Comparison of ENCODE assay signal across 1 cellular context in the genomic region with DNA sequence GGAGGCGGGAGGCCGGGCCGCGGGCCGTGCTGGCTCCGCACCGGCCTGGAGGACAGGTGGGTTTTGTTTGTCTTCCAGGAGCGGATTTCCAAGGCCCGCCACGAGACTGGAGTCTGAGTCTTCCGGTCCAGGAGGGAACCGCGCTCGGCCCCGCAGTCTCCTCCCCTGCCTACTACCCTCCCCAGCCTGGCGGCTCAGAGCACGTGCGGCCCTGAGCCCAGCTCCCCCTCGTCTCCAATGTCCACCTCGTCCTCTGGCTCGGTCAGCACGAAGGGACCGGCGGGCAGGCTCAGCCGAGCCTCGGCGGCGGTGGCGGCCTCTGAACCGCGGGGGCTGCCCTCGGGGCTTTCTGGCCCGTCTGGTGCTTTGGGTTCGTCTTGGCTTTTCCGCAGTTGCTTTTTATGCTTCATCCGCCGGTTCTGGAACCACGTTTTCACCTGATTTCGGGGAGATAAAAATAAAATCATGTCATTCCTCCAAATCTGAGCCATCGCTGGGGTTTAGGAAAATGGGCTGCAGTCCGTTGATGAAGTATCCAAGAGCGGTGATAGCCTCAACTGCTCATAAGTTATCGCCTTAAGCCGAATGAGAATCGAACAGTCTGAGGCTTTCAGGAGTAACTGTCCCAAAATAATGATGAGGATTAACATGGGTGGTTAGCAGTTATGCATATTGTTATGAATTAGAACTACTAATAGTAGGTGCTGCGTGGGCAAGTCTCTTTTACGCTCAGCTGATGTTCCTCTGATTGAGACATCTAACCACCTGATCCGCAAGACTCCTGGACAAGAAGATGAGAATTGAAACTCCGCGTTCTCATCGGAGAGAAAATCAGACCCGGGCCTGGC.
TF ChIP-seq lines count a peak whose summit lies in the region.

No MANE protein-coding gene starts in this region.

TF ChIP-seq in WTC11, 78 proteins besides CTCF, POLR2A, EP300 and RAD21 (continued from another document):
- TF ChIP-seq, protein P1, sequence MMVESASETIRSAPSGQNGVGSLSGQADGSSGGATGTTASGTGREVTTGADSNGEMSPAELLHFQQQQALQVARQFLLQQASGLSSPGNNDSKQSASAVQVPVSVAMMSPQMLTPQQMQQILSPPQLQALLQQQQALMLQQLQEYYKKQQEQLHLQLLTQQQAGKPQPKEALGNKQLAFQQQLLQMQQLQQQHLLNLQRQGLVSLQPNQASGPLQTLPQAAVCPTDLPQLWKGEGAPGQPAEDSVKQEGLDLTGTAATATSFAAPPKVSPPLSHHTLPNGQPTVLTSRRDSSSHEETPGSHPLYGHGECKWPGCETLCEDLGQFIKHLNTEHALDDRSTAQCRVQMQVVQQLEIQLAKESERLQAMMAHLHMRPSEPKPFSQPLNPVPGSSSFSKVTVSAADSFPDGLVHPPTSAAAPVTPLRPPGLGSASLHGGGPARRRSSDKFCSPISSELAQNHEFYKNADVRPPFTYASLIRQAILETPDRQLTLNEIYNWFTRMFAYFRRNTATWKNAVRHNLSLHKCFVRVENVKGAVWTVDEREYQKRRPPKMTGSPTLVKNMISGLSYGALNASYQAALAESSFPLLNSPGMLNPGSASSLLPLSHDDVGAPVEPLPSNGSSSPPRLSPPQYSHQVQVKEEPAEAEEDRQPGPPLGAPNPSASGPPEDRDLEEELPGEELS (CRISPR knock-in tag; IDR thresholded peaks at IDR 0.05): 0 out of 2 replicates have a peak, but pooled peaks have one; percentile 44
- no peak for TF ChIP-seq JUN (CRISPR knock-in tag; IDR thresholded peaks at IDR 0.05)
- 0 out of 2 replicates have a peak, but pooled peaks have one; percentile 63 for TF ChIP-seq ZBTB21 (CRISPR knock-in tag; IDR thresholded peaks at IDR 0.05; ENCODE audit: borderline replicate concordance)
- TF ChIP-seq TCF7 (CRISPR knock-in tag; IDR thresholded peaks at IDR 0.05; ENCODE audit: low read depth): no peak
- TF ChIP-seq USF2 (CRISPR knock-in tag; IDR thresholded peaks at IDR 0.05): peak; percentile 61; the same call in 1 of the 2 replicates
- 0 out of 2 replicates have a peak, but pooled peaks have one; percentile 16 for TF ChIP-seq PRDM15 (CRISPR knock-in tag; IDR thresholded peaks at IDR 0.05)
- TF ChIP-seq CREB1 (CRISPR knock-in tag; IDR thresholded peaks at IDR 0.05): 0 out of 2 replicates have a peak, but pooled peaks have one; percentile 49
- TF ChIP-seq OVOL2 (CRISPR knock-in tag; IDR thresholded peaks at IDR 0.05; ENCODE audit: borderline replicate concordance): no peak
- no peak for TF ChIP-seq SMAD4 (CRISPR knock-in tag; IDR thresholded peaks at IDR 0.05)
- no peak for TF ChIP-seq ETV6 (CRISPR knock-in tag; IDR thresholded peaks at IDR 0.05)
- TF ChIP-seq CREM (CRISPR knock-in tag; IDR thresholded peaks at IDR 0.05): no peak
- TF ChIP-seq, protein P2, sequence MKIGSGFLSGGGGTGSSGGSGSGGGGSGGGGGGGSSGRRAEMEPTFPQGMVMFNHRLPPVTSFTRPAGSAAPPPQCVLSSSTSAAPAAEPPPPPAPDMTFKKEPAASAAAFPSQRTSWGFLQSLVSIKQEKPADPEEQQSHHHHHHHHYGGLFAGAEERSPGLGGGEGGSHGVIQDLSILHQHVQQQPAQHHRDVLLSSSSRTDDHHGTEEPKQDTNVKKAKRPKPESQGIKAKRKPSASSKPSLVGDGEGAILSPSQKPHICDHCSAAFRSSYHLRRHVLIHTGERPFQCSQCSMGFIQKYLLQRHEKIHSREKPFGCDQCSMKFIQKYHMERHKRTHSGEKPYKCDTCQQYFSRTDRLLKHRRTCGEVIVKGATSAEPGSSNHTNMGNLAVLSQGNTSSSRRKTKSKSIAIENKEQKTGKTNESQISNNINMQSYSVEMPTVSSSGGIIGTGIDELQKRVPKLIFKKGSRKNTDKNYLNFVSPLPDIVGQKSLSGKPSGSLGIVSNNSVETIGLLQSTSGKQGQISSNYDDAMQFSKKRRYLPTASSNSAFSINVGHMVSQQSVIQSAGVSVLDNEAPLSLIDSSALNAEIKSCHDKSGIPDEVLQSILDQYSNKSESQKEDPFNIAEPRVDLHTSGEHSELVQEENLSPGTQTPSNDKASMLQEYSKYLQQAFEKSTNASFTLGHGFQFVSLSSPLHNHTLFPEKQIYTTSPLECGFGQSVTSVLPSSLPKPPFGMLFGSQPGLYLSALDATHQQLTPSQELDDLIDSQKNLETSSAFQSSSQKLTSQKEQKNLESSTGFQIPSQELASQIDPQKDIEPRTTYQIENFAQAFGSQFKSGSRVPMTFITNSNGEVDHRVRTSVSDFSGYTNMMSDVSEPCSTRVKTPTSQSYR (CRISPR knock-in tag; IDR thresholded peaks at IDR 0.05): peak; percentile 64; the same call in 1 of the 2 replicates
- TF ChIP-seq ELF4 (CRISPR knock-in tag; IDR thresholded peaks at IDR 0.05; ENCODE audit: low read depth): no peak
- TF ChIP-seq ZNF138 (CRISPR knock-in tag; conservative IDR thresholded peaks at IDR 0.05): no peak
- TF ChIP-seq TP53 (CRISPR knock-in tag; IDR thresholded peaks at IDR 0.05): peak; percentile 91; the same call in 1 of the 2 replicates
- TF ChIP-seq, protein P3, sequence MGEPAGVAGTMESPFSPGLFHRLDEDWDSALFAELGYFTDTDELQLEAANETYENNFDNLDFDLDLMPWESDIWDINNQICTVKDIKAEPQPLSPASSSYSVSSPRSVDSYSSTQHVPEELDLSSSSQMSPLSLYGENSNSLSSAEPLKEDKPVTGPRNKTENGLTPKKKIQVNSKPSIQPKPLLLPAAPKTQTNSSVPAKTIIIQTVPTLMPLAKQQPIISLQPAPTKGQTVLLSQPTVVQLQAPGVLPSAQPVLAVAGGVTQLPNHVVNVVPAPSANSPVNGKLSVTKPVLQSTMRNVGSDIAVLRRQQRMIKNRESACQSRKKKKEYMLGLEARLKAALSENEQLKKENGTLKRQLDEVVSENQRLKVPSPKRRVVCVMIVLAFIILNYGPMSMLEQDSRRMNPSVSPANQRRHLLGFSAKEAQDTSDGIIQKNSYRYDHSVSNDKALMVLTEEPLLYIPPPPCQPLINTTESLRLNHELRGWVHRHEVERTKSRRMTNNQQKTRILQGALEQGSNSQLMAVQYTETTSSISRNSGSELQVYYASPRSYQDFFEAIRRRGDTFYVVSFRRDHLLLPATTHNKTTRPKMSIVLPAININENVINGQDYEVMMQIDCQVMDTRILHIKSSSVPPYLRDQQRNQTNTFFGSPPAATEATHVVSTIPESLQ (CRISPR knock-in tag; IDR thresholded peaks at IDR 0.05): no peak
- no peak for TF ChIP-seq FOXP1 (CRISPR knock-in tag; IDR thresholded peaks at IDR 0.05; ENCODE audit: borderline replicate concordance)
